In genomic region chr4:130079027-130079426, GRCh38 we compare ENCODE assay signal across 5 cellular contexts.
A peak's percentile ranks its signal among the peaks of the same experiment; 100 is the strongest.
DNase-seq lines count a peak whose midpoint lies in the region; ATAC-seq, FAIRE-seq and TF ChIP-seq lines count a peak whose summit lies in the region.
"Not testable (repeated sequence)": the region's sequence is repeated elsewhere in the genome, so short reads cannot be mapped to it uniquely, and the experiment has no call there.

No MANE protein-coding gene starts in this region.

- not testable (repeated sequence) for H3K23ac ChIP-seq in trophoblast cell (ENCODE audit: low read length)

- not testable (repeated sequence) for H3K4me2 ChIP-seq in GM12878 (ENCODE audit: control insufficient read depth, insufficient read depth); trophoblast cell (ENCODE audit: low read length)

- CTCF ChIA-PET in GM12878 (lab: Yijun Ruan, JAX), result not testable (repeated sequence)

- not testable (repeated sequence) for H3K9ac ChIP-seq in GM12878 (ENCODE audit: control insufficient read depth, insufficient read depth, low read length); trophoblast cell (ENCODE audit: low read length)

- H2BK5ac ChIP-seq in trophoblast cell (ENCODE audit: low read depth, low read length, poor library complexity), result peak overlapping the region; percentile 46

- not testable (repeated sequence) for TF ChIP-seq POLR2A in GM12878 (IDR thresholded peaks at IDR 0.05; ENCODE audit: low read depth, low read length)

- H3K27me3 ChIP-seq in GM12878 (replicated peaks in 1 of 2; ENCODE audit: control insufficient read depth in 2 of 2, insufficient read depth in 2 of 2, low read length in 1 of 2); foreskin keratinocyte; trophoblast cell (ENCODE audit: insufficient read depth, low read length): not testable (repeated sequence)

- H4K20me1 ChIP-seq in GM12878 (ENCODE audit: control insufficient read depth, insufficient read depth), result not testable (repeated sequence)

- H3K4me1 ChIP-seq in GM12878 (ENCODE audit: control insufficient read depth, insufficient read depth, low read length); trophoblast cell (ENCODE audit: control insufficient read depth in 1 of 2, insufficient read depth in 2 of 2, low read length in 2 of 2): not testable (repeated sequence)
- H3K4me1 ChIP-seq in foreskin keratinocyte, result peaks cover 11% of the 10 kb centered on the region

- H3K4me3 ChIP-seq in GM12878; trophoblast cell (ENCODE audit: low read depth, low read length): not testable (repeated sequence)

- not testable (repeated sequence) for H3K9me3 ChIP-seq in GM12878 (replicated peaks; ENCODE audit: control insufficient read depth, insufficient read depth, low read length); trophoblast cell (ENCODE audit: insufficient read depth, low read depth, low read length)

- not testable (repeated sequence) for DNase-seq in GM12878 (ENCODE audit: low read depth, low spot score); foreskin keratinocyte; trophoblast cell

- H3K27ac ChIP-seq in GM12878 (ENCODE audit: control insufficient read depth, insufficient read depth); foreskin keratinocyte: not testable (repeated sequence)
- H3K27ac ChIP-seq in trophoblast cell (ENCODE audit: low read depth, low read length), result peak overlapping the region; percentile 53

- RAD21 ChIA-PET in GM12878 (lab: Charles Lee; ENCODE audit: unreplicated experiment), result interaction anchor here (0.8 kb wide), 1 partner anchor 95 kb away, joined by 3 read pairs; no protein-coding TSS in a partner anchor

- peak overlapping the region; percentile 73 for H2BK12ac ChIP-seq in trophoblast cell (ENCODE audit: low read length)

- H3K18ac ChIP-seq in trophoblast cell (ENCODE audit: low read length), result not testable (repeated sequence)

- not testable (repeated sequence) for BruUV-seq in GM12878 (replicated peaks; lab: Mats Ljungman, UMichigan)

- intact Hi-C loops in GM12878 (cut with micrococcal nuclease; ENCODE audit: unreplicated experiment), result not testable (repeated sequence)

- not testable (repeated sequence) for TF ChIP-seq CTCF in GM12878 (IDR thresholded peaks at IDR 0.05 in 2 of 3, conservative IDR thresholded peaks at IDR 0.05 in 1 of 3; ENCODE audit: control insufficient read depth in 2 of 3, extremely low read depth in 1 of 3, insufficient read depth in 1 of 3, low read depth in 3 of 3, low read length in 3 of 3); foreskin keratinocyte (conservative IDR thresholded peaks at IDR 0.05)

- POLR2A ChIA-PET in GM12878 (lab: Charles Lee), result not testable (repeated sequence)

- H3K79me2 ChIP-seq in GM12878 (ENCODE audit: control insufficient read depth, insufficient read depth, low read length); trophoblast cell (ENCODE audit: control insufficient read depth, insufficient read depth, low read length, poor library complexity): not testable (repeated sequence)

- WGBS in GM12878 (ENCODE audit: insufficient coverage, insufficient replicate concordance, low lambda C conversion rate, missing lambda C conversion rate), result 0% methylated on average over 2 of the region's 2 CpGs
- WGBS in trophoblast cell (ENCODE audit: extremely low coverage, insufficient coverage, insufficient read length), result no CpG with 5 or more reads among the region's 2 CpGs

- not testable (repeated sequence) for H4K12ac ChIP-seq in trophoblast cell (ENCODE audit: low read depth, low read length)

- not testable (repeated sequence) for H4K91ac ChIP-seq in trophoblast cell (ENCODE audit: low read depth, low read length)

- not testable (repeated sequence) for TF ChIP-seq EP300 in GM12878 (IDR thresholded peaks at IDR 0.05; ENCODE audit: borderline replicate concordance in 1 of 2, control insufficient read depth in 1 of 2, low read depth in 2 of 2, low read length in 2 of 2)

- peak overlapping the region; percentile 60 for H4K8ac ChIP-seq in trophoblast cell (ENCODE audit: low read depth, low read length)

- H2AFZ ChIP-seq in GM12878 (ENCODE audit: control insufficient read depth, low read depth, low read length); trophoblast cell (ENCODE audit: insufficient read depth, low read length, poor library complexity): not testable (repeated sequence)

- not testable (repeated sequence) for FAIRE-seq in GM12878 (lab: Jason Lieb, UNC)

- TF ChIP-seq RAD21 in GM12878 (IDR thresholded peaks at IDR 0.05; ENCODE audit: insufficient read depth, low read depth, low read length), result not testable (repeated sequence)

- not testable (repeated sequence) for H3K36me3 ChIP-seq in GM12878 (ENCODE audit: control insufficient read depth in 2 of 2, insufficient read depth in 2 of 2, low read length in 1 of 2); trophoblast cell (ENCODE audit: control insufficient read depth in 1 of 2, insufficient read depth in 2 of 2, low read length in 2 of 2)

- H3K14ac ChIP-seq in trophoblast cell (ENCODE audit: low read length), result not testable (repeated sequence)

- in situ Hi-C loops in GM12878 (cut with MboI), result not testable (repeated sequence)

- peak overlapping the region; percentile 60 for H2BK120ac ChIP-seq in trophoblast cell (ENCODE audit: insufficient read depth, low read length, poor library complexity)

- ATAC-seq in GM18868 (IDR thresholded peaks at IDR 0.05; ENCODE audit: unreplicated experiment), result peak; percentile 32
- peak; percentile 53 for ATAC-seq in HG02938 (IDR thresholded peaks at IDR 0.05; ENCODE audit: unreplicated experiment)
- peak; percentile 53 for ATAC-seq in GM12878
- peak; percentile 55 for ATAC-seq in foreskin keratinocyte

- H3K4ac ChIP-seq in trophoblast cell (ENCODE audit: low read depth, low read length), result not testable (repeated sequence)

- not testable (repeated sequence) for H3K79me1 ChIP-seq in trophoblast cell (ENCODE audit: low read length)

- not testable (repeated sequence) for H2AK5ac ChIP-seq in trophoblast cell (ENCODE audit: low read length)

- SMC1A ChIA-PET in GM12878 (lab: Charles Lee; ENCODE audit: uncharacterized antibody, unreplicated experiment), result interaction anchor here (2.0 kb wide), 1 partner anchor 32 kb away, joined by 6 read pairs; no protein-coding TSS in a partner anchor
